In the genomic region with DNA sequence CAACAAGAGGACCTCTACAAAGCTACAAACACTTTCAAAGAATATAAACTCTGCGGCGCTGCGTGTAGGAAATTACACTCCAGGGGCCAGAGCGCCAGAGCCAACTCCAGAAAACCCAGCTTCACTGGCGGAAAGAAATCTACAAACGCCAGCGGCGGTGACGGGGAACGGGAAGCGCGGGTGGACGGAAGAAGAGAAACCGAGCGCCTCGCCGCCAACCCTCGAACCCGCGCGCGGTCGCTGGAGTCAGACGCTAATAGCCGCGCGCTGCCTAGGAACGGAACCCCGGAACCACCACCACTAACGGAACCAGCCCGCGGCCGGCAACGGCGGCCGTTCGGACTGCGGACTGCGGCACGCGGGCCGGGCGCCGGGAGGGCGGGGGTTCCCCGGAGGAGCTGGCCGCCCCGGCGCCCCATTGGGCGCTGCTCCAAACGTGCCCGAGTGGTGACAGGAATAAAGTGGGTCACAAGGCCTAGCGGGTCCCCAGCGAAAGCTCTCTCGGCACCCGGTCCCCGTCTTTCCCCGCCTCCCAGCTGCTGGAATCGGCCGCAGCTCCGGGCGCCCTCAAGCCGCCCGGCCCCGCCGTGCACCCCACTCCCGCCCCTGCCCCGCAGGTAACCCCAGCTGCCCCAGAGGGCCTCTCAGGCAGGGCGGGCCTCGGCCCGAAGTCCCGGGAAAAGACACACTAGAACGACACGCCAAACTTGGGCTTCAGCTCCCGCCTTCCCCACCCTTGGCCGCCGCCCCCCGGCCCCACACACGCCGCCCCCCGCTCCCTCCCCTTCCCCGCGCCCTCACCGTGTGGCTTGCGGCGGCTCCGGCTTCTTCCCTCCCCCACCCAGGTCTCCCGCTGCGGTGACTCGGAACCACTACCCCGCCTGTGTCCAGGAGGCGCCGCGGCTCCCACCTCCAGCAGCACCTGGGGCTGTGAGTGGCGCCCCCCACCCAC, we compare ENCODE assay signal across 8 cellular contexts. TPM values are rescaled to one million over a fixed set of nuclear protein-coding genes. Genes with fewer than 3 reads are reported as not detected.
DNase-seq lines count a peak whose midpoint lies in the region; ATAC-seq and TF ChIP-seq lines count a peak whose summit lies in the region.

No MANE protein-coding gene starts in this region.

- peak overlapping the region; percentile 83 for H3K27ac Mint-ChIP-seq in activated naive CD4-positive, alpha-beta T cell treated with anti-CD3 and anti-CD28 coated beads for 36 hours

- no peaks in the 10 kb centered on the region for H3K36me3 Mint-ChIP-seq in activated naive CD4-positive, alpha-beta T cell treated with anti-CD3 and anti-CD28 coated beads for 36 hours (ENCODE audit: low read depth)

- H3K27me3 Mint-ChIP-seq in activated naive CD4-positive, alpha-beta T cell treated with anti-CD3 and anti-CD28 coated beads for 36 hours (ENCODE audit: low read depth) = no peaks in the 10 kb centered on the region

- TF ChIP-seq CTCF in gastroesophageal sphincter (IDR thresholded peaks at IDR 0.05) (no peak), suprapubic skin (IDR thresholded peaks at IDR 0.05) (no peak)

- no peaks in the 10 kb centered on the region for H3K9me3 Mint-ChIP-seq in activated naive CD4-positive, alpha-beta T cell treated with anti-CD3 and anti-CD28 coated beads for 36 hours

- intact Hi-C loops in activated naive CD4-positive, alpha-beta T cell treated with anti-CD3 and anti-CD28 coated beads for 36 hours (cut with micrococcal nuclease) = loop anchor here (1.0 to 5.0 kb wide), 9 partner anchors 91 to 1431 kb away; a partner anchor contains a TSS

- H3K27me3 ChIP-seq in H7 (ENCODE audit: control insufficient read depth, insufficient read depth, low read length) = no peaks in the 10 kb centered on the region
- no peaks in the 10 kb centered on the region for H3K27me3 ChIP-seq in MG63
- no peaks in the 10 kb centered on the region for H3K27me3 ChIP-seq in SJSA1 (replicated peaks)
- no peaks in the 10 kb centered on the region for H3K27me3 ChIP-seq in gastroesophageal sphincter
- H3K27me3 ChIP-seq in suprapubic skin = no peaks in the 10 kb centered on the region

- peaks cover 52% of the 10 kb centered on the region for H3K4me1 Mint-ChIP-seq in activated naive CD4-positive, alpha-beta T cell treated with anti-CD3 and anti-CD28 coated beads for 36 hours (ENCODE audit: low read depth)

- TF ChIP-seq POLR2A in gastroesophageal sphincter (IDR thresholded peaks at IDR 0.05) = peak; percentile 24 to 40
- TF ChIP-seq POLR2A in suprapubic skin (IDR thresholded peaks at IDR 0.05) = peak in 1 of 2 donors; percentile 30

- H3K27ac ChIP-seq in SJSA1 (peak overlapping the region; percentile 94), gastroesophageal sphincter (peak overlapping the region; percentile 93 to 99 (median 97)), suprapubic skin (peak overlapping the region; percentile 96)

- H3K4me3 ChIP-seq in H7 (ENCODE audit: insufficient read depth, low read depth, low read length) (peak overlapping the region; percentile 92), MG63 (peak overlapping the region; percentile 78), SJSA1 (peak overlapping the region; percentile 69), gastroesophageal sphincter (peak overlapping the region; percentile 85 to 99), suprapubic skin (peak overlapping the region; percentile 90)

- CTCF ChIA-PET in activated naive CD4-positive, alpha-beta T cell treated with anti-CD3 and anti-CD28 coated beads for 36 hours (lab: Charles Lee) = interaction anchor here (0.8 to 2.0 kb wide), 4 partner anchors 200 to 1617 kb away, joined by 3 to 11 read pairs (median 4); a partner anchor contains a TSS

- peaks cover 38% of the 10 kb centered on the region for H3K4me1 ChIP-seq in SJSA1 (replicated peaks)
- peaks cover 0 to 36% (median 6%) of the 10 kb centered on the region in 3 donors for H3K4me1 ChIP-seq in gastroesophageal sphincter
- H3K4me1 ChIP-seq in suprapubic skin = peaks cover 16% of the 10 kb centered on the region

- no peak for TF ChIP-seq EP300 in gastroesophageal sphincter (IDR thresholded peaks at IDR 0.05)
- TF ChIP-seq EP300 in suprapubic skin (IDR thresholded peaks at IDR 0.05) = no peak

- ATAC-seq in gastroesophageal sphincter = peak; percentile 70

- peak overlapping the region; percentile 84 for H3K4me3 Mint-ChIP-seq in activated naive CD4-positive, alpha-beta T cell treated with anti-CD3 and anti-CD28 coated beads for 36 hours

- 0% methylated on average over 5 of the region's 95 CpGs; no CpG with 5 or more reads in 1 of the 2 donors for WGBS in gastroesophageal sphincter (ENCODE audit: low coverage in 1 of 2), 2 donors
- 0% methylated on average over 36 of the region's 95 CpGs for WGBS in suprapubic skin

- H3K9me3 ChIP-seq in MG63 (no peaks in the 10 kb centered on the region), SJSA1 (replicated peaks) (no peaks in the 10 kb centered on the region; the same call in 1 of the 2 replicates), gastroesophageal sphincter (no peaks in the 10 kb centered on the region), suprapubic skin (no peaks in the 10 kb centered on the region)

- H3K36me3 ChIP-seq in H7 (replicated peaks; ENCODE audit: control insufficient read depth, insufficient read depth, low read length) (no peaks in the 10 kb centered on the region), MG63 (no peaks in the 10 kb centered on the region), SJSA1 (peaks cover 13% of the 10 kb centered on the region; the same call in 1 of the 2 replicates), gastroesophageal sphincter (no peaks in the 10 kb centered on the region), suprapubic skin (no peaks in the 10 kb centered on the region)

- DNase-seq in ELR (ENCODE audit: low read depth) (peak; percentile 77), H7 (peak; percentile 74), MG63 (peak; percentile 71), SJSA1 (ENCODE audit: low read depth in 1 of 2, low spot score in 2 of 2) (peak; percentile 77 to 81), nucleus accumbens (lab: John Stamatoyannopoulos, UW) (peak in 55 of 56 donors; percentile 38 to 91 (median 74)), suprapubic skin (ENCODE audit: low spot score in 2 of 2) (peak; percentile 84 to 86)
- DNase-seq in activated naive CD4-positive, alpha-beta T cell treated with anti-CD3 and anti-CD28 coated beads for 36 hours = peak; percentile 61

RNA-seq across cellular contexts. Expression of a gene that starts 0.8 kb away (rescaled TPM):
- 15.9 and 29.2 TPM in 2 replicates for total RNA-seq in H7 (2014; rRNA removed; shearing (Covaris generic))
- 8.1 and 21.4 TPM in 2 replicates for total RNA-seq in MG63 (2014; rRNA removed; shearing (Covaris generic); ENCODE audit: low replicate concordance)
- 22.5 and 53.0 TPM in 2 replicates for total RNA-seq in SJSA1 (2014; rRNA removed; shearing (Covaris generic))
- 1 to 10 TPM; 8.1 to 8.5 TPM for total RNA-seq in activated naive CD4-positive, alpha-beta T cell treated with anti-CD3 and anti-CD28 coated beads for 36 hours
- total RNA-seq in gastroesophageal sphincter (10 to 100 TPM; 30.0 to 55.7 (median 33.9) TPM), suprapubic skin (10 to 100 TPM; 15.9 to 20.7 (median 19.0) TPM)

RNA-seq across cellular contexts. Expression of a gene that starts 46.1 kb away (rescaled TPM):
- total RNA-seq in H7 (2014; rRNA removed; shearing (Covaris generic)) = not detected in 2 replicates
- total RNA-seq in MG63 (2014; rRNA removed; shearing (Covaris generic); ENCODE audit: low replicate concordance) = not detected in 2 replicates
- not detected in 2 replicates for total RNA-seq in SJSA1 (2014; rRNA removed; shearing (Covaris generic))
- not detected for total RNA-seq in activated naive CD4-positive, alpha-beta T cell treated with anti-CD3 and anti-CD28 coated beads for 36 hours
- not detected for total RNA-seq in gastroesophageal sphincter
- total RNA-seq in suprapubic skin = not detected

Comparison
In these comparisons a context has a peak if more than half of its experiments do, and no peak if none do; other contexts are left out.
1. Peak in every context shown above with its lines: DNase-seq, ATAC-seq, H3K4me3 ChIP-seq and H3K27ac ChIP-seq.